In genomic region chr20:36181934-36182603, GRCh38 we compare ENCODE assay signal across 1 cellular context.
TF ChIP-seq lines count a peak whose summit lies in the region.

No MANE protein-coding gene starts in this region.

TF ChIP-seq in HepG2, 621 proteins besides CTCF, POLR2A, EP300 and RAD21 (continued from another document and continues in another):
- TF ChIP-seq JARID2 (CRISPR knock-in tag; IDR thresholded peaks at IDR 0.05; ENCODE audit: insufficient replicate concordance) (no peak), SMAD3 (CRISPR knock-in tag; IDR thresholded peaks at IDR 0.05) (peak; percentile 46; the same call in 1 of the 2 replicates), NONO (IDR thresholded peaks at IDR 0.05) (no peak), NONO (CRISPR knock-in tag; conservative IDR thresholded peaks at IDR 0.05) (peak; percentile 43; the same call in 1 of the 2 replicates), AHR (CRISPR knock-in tag; IDR thresholded peaks at IDR 0.05) (no peak; the same call in 1 of the 2 replicates), TIGD3 (CRISPR knock-in tag; IDR thresholded peaks at IDR 0.05; ENCODE audit: borderline replicate concordance) (no peak), ZNF839 (CRISPR knock-in tag; IDR thresholded peaks at IDR 0.05; ENCODE audit: borderline replicate concordance) (peak; percentile 33; the same call in 1 of the 2 replicates), NFRKB (IDR thresholded peaks at IDR 0.05) (no peak), ZNF713 (CRISPR knock-in tag; IDR thresholded peaks at IDR 0.05) (0 out of 2 replicates have a peak, but pooled peaks have one; percentile 18), YEATS2 (CRISPR knock-in tag; IDR thresholded peaks at IDR 0.05; ENCODE audit: borderline replicate concordance) (peak; percentile 79; the same call in 1 of the 2 replicates), ZNF335 (CRISPR knock-in tag; IDR thresholded peaks at IDR 0.05) (peak; percentile 58; the same call in 1 of the 2 replicates), ZNF256 (CRISPR knock-in tag; conservative IDR thresholded peaks at IDR 0.05) (no peak), KDM1A (CRISPR knock-in tag; IDR thresholded peaks at IDR 0.05) (peak; percentile 68), ZNF724P (CRISPR knock-in tag; IDR thresholded peaks at IDR 0.05; ENCODE audit: borderline replicate concordance) (peak; percentile 60; the same call in 1 of the 2 replicates), NFYC (CRISPR knock-in tag; IDR thresholded peaks at IDR 0.05) (no peak), ZNF232 (CRISPR knock-in tag; IDR thresholded peaks at IDR 0.05; ENCODE audit: borderline replicate concordance) (no peak), SNAPC5 (CRISPR knock-in tag; IDR thresholded peaks at IDR 0.05; ENCODE audit: borderline replicate concordance) (0 out of 2 replicates have a peak, but pooled peaks have one; percentile 5), SIX1 (CRISPR knock-in tag; IDR thresholded peaks at IDR 0.05; ENCODE audit: borderline replicate concordance) (0 out of 2 replicates have a peak, but pooled peaks have one; percentile 23), RELA (CRISPR knock-in tag; IDR thresholded peaks at IDR 0.05) (no peak), ZNF367 (CRISPR knock-in tag; IDR thresholded peaks at IDR 0.05; ENCODE audit: borderline replicate concordance) (no peak), ARNT (IDR thresholded peaks at IDR 0.05) (no peak), ZNF383 (CRISPR knock-in tag; IDR thresholded peaks at IDR 0.05; ENCODE audit: borderline replicate concordance) (no peak), ZNF362 (CRISPR knock-in tag; IDR thresholded peaks at IDR 0.05; ENCODE audit: borderline replicate concordance) (no peak), ZC3H13 (CRISPR knock-in tag; IDR thresholded peaks at IDR 0.05) (no peak; the same call in 1 of the 2 replicates), RXRB (CRISPR knock-in tag; IDR thresholded peaks at IDR 0.05; ENCODE audit: borderline replicate concordance) (peak; percentile 10; the same call in 1 of the 2 replicates), TCF12 (IDR thresholded peaks at IDR 0.05) (no peak), TCF12 (CRISPR knock-in tag; IDR thresholded peaks at IDR 0.05) (no peak), SPEN (CRISPR knock-in tag; IDR thresholded peaks at IDR 0.05; ENCODE audit: low read depth) (peak; percentile 84; the same call in 1 of the 2 replicates), ZNF121 (CRISPR knock-in tag; IDR thresholded peaks at IDR 0.05) (no peak), KDM4B (CRISPR knock-in tag; IDR thresholded peaks at IDR 0.05) (peak; percentile 48; the same call in 1 of the 2 replicates), ADNP (CRISPR knock-in tag; IDR thresholded peaks at IDR 0.05) (peak; percentile 74; the same call in 1 of the 2 replicates), ZNF772 (CRISPR knock-in tag; IDR thresholded peaks at IDR 0.05) (no peak), FOXA1 (IDR thresholded peaks at IDR 0.05) (no peak), FOXA1 (CRISPR knock-in tag; IDR thresholded peaks at IDR 0.05) (peak; percentile 72), CREB1 (IDR thresholded peaks at IDR 0.05) (peak; percentile 29; the same call in 1 of the 2 replicates), CREB1 (CRISPR knock-in tag; IDR thresholded peaks at IDR 0.05) (no peak), HIVEP1 (CRISPR knock-in tag; IDR thresholded peaks at IDR 0.05) (0 out of 2 replicates have a peak, but pooled peaks have one; percentile 2), ZNF460 (CRISPR knock-in tag; IDR thresholded peaks at IDR 0.05; ENCODE audit: borderline replicate concordance) (no peak), ZFP41 (CRISPR knock-in tag; IDR thresholded peaks at IDR 0.05; ENCODE audit: borderline replicate concordance) (no peak), NR3C1 (CRISPR knock-in tag; IDR thresholded peaks at IDR 0.05) (no peak), THRA (CRISPR knock-in tag; IDR thresholded peaks at IDR 0.05; ENCODE audit: borderline replicate concordance) (no peak), ZBTB7B (CRISPR knock-in tag; IDR thresholded peaks at IDR 0.05) (peak; percentile 11; the same call in 1 of the 2 replicates), SYNCRIP (IDR thresholded peaks at IDR 0.05; ENCODE audit: insufficient read depth, low read depth, low read length) (no peak), HDAC1 (CRISPR knock-in tag; IDR thresholded peaks at IDR 0.05) (peak; percentile 38; the same call in 1 of the 2 replicates), ZNF350 (CRISPR knock-in tag; IDR thresholded peaks at IDR 0.05; ENCODE audit: borderline replicate concordance, low read depth) (peak; percentile 47; the same call in 1 of the 2 replicates), PRDM10 (CRISPR knock-in tag; IDR thresholded peaks at IDR 0.05; ENCODE audit: low read depth) (0 out of 2 replicates have a peak, but pooled peaks have one; percentile 59), MED1 (CRISPR knock-in tag; IDR thresholded peaks at IDR 0.05) (peak; percentile 77), ZNF605 (CRISPR knock-in tag; IDR thresholded peaks at IDR 0.05) (peak; percentile 75; the same call in 1 of the 2 replicates), ZNF629 (CRISPR knock-in tag; conservative IDR thresholded peaks at IDR 0.05) (peak; percentile 99), KMT2B (CRISPR knock-in tag; IDR thresholded peaks at IDR 0.05) (no peak), FIP1L1 (IDR thresholded peaks at IDR 0.05; ENCODE audit: borderline replicate concordance, insufficient read depth, low read depth, low read length) (no peak), NCOR1 (IDR thresholded peaks at IDR 0.05; ENCODE audit: borderline replicate concordance, low read length) (peak; percentile 30; the same call in 1 of the 2 replicates), ERF (CRISPR knock-in tag; IDR thresholded peaks at IDR 0.05) (peak; percentile 51; the same call in 1 of the 2 replicates)
- TF ChIP-seq, protein P1, sequence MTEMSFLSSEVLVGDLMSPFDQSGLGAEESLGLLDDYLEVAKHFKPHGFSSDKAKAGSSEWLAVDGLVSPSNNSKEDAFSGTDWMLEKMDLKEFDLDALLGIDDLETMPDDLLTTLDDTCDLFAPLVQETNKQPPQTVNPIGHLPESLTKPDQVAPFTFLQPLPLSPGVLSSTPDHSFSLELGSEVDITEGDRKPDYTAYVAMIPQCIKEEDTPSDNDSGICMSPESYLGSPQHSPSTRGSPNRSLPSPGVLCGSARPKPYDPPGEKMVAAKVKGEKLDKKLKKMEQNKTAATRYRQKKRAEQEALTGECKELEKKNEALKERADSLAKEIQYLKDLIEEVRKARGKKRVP (CRISPR knock-in tag; IDR thresholded peaks at IDR 0.05): peak in 1 of 2 experiments; percentile 95; a peak in 2 of 4 replicates
- TF ChIP-seq, protein P2, sequence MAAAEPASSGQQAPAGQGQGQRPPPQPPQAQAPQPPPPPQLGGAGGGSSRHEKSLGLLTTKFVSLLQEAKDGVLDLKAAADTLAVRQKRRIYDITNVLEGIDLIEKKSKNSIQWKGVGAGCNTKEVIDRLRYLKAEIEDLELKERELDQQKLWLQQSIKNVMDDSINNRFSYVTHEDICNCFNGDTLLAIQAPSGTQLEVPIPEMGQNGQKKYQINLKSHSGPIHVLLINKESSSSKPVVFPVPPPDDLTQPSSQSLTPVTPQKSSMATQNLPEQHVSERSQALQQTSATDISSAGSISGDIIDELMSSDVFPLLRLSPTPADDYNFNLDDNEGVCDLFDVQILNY (CRISPR knock-in tag; conservative IDR thresholded peaks at IDR 0.05): no peak
- TF ChIP-seq, protein P3, sequence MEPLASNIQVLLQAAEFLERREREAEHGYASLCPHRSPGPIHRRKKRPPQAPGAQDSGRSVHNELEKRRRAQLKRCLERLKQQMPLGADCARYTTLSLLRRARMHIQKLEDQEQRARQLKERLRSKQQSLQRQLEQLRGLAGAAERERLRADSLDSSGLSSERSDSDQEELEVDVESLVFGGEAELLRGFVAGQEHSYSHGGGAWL (CRISPR knock-in tag; IDR thresholded peaks at IDR 0.05): no peak; the same call in 1 of the 2 replicates
- TF ChIP-seq, protein P4, sequence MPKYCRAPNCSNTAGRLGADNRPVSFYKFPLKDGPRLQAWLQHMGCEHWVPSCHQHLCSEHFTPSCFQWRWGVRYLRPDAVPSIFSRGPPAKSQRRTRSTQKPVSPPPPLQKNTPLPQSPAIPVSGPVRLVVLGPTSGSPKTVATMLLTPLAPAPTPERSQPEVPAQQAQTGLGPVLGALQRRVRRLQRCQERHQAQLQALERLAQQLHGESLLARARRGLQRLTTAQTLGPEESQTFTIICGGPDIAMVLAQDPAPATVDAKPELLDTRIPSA (CRISPR knock-in tag; IDR thresholded peaks at IDR 0.05; ENCODE audit: borderline replicate concordance): no peak
- TF ChIP-seq, protein P5, sequence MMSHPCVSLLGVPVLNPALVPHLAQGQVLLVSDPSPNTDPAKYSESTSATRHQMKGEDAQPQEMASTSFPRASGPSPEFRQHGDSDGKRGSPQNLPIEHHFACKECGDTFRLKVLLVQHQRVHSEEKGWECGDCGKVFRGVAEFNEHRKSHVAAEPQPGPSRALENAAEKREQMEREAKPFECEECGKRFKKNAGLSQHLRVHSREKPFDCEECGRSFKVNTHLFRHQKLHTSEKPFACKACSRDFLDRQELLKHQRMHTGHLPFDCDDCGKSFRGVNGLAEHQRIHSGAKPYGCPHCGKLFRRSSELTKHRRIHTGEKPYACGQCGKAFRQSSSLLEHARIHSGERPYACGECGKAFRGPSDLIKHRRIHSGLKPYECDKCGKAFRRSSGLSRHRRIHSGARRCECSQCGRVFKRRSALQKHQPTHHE (CRISPR knock-in tag; IDR thresholded peaks at IDR 0.05; ENCODE audit: borderline replicate concordance): no peak
- TF ChIP-seq, protein P6, sequence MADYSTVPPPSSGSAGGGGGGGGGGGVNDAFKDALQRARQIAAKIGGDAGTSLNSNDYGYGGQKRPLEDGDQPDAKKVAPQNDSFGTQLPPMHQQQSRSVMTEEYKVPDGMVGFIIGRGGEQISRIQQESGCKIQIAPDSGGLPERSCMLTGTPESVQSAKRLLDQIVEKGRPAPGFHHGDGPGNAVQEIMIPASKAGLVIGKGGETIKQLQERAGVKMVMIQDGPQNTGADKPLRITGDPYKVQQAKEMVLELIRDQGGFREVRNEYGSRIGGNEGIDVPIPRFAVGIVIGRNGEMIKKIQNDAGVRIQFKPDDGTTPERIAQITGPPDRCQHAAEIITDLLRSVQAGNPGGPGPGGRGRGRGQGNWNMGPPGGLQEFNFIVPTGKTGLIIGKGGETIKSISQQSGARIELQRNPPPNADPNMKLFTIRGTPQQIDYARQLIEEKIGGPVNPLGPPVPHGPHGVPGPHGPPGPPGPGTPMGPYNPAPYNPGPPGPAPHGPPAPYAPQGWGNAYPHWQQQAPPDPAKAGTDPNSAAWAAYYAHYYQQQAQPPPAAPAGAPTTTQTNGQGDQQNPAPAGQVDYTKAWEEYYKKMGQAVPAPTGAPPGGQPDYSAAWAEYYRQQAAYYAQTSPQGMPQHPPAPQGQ (CRISPR knock-in tag; IDR thresholded peaks at IDR 0.05; ENCODE audit: borderline replicate concordance): no peak
